Comparison of ENCODE assay signal across 20 cellular contexts in genomic region chr17:82013772-82014321, GRCh38. TPM values are rescaled to one million over a fixed set of nuclear protein-coding genes. Genes with fewer than 3 reads are reported as not detected.
A peak's percentile ranks its signal among the peaks of the same experiment; 100 is the strongest.
DNase-seq lines count a peak whose midpoint lies in the region; ATAC-seq and TF ChIP-seq lines count a peak whose summit lies in the region.
"Had no signal": no experiment of that assay in that cellular context is flagged by ENCODE, and none has a peak within 500 bp of the region (broad histone marks: within the 10 kb centered on the region; RNA-seq: fewer than 3 reads in every experiment).

No MANE protein-coding gene starts in this region.

- peaks cover under 1% of the 10 kb centered on the region for H3F3A ChIP-seq in neural progenitor cell (ENCODE audit: low read depth)

- CTCF ChIA-PET in activated CD4-positive, alpha-beta memory T cell treated with anti-CD3 and anti-CD28 coated beads, Interleukin-2, amount 10 ng/mL, durations not matched to agents 7 days and 5 days (lab: Charles Lee): interaction anchor here (1.5 kb wide), 1 partner anchor 54 kb away, joined by 4 read pairs; no protein-coding TSS in a partner anchor
- CTCF ChIA-PET in activated naive CD4-positive, alpha-beta T cell treated with anti-CD3 and anti-CD28 coated beads, Interleukin-2, amount 10 ng/mL, durations not matched to agents 7 days and 5 days (lab: Charles Lee): no interaction called here

- intact Hi-C loops in Right ventricle myocardium superior (cut with DNase I): no loop called here

- H3K4me3 ChIP-seq in BLaER1: no peak overlapping the region
- no peak overlapping the region for H3K4me3 ChIP-seq in neural progenitor cell
- H3K4me3 ChIP-seq: A549, esophagus squamous epithelium, tibial nerve had no signal

- H3K27me3 ChIP-seq in BLaER1 (peaks cover 38% of the 10 kb centered on the region), neural progenitor cell (no peaks in the 10 kb centered on the region)
- H3K27me3 ChIP-seq: esophagus squamous epithelium, tibial nerve had no signal

- peak overlapping the region; percentile 85 for H3K4me2 ChIP-seq in BLaER1
- H3K4me2 ChIP-seq in neural progenitor cell: no peak overlapping the region
- H3K4me2 ChIP-seq: A549, KMS-11 had no signal

- peaks cover 3% of the 10 kb centered on the region for H3K4me1 Mint-ChIP-seq in neural progenitor cell
- H3K4me1 Mint-ChIP-seq in activated CD4-positive, alpha-beta memory T cell treated with anti-CD3 and anti-CD28 coated beads, Interleukin-2, amount 10 ng/mL, durations not matched to agents 7 days and 5 days: peaks cover 4% of the 10 kb centered on the region
- peaks cover 3% of the 10 kb centered on the region for H3K4me1 Mint-ChIP-seq in activated naive CD4-positive, alpha-beta T cell treated with anti-CD3 and anti-CD28 coated beads, Interleukin-2, amount 10 ng/mL, durations not matched to agents 7 days and 5 days
- H3K4me1 Mint-ChIP-seq: CD14-positive monocyte; central memory CD8-positive, alpha-beta T cell; stimulated activated memory B cell treated with anti-CD40 and anti-IgM and Interleukin-4, amounts not matched to agents 10 μg/mL and 1 μg/mL and 100 μg/mL, for 72 hours had no signal

- POLR2A ChIA-PET in activated CD4-positive, alpha-beta memory T cell treated with anti-CD3 and anti-CD28 coated beads, Interleukin-2, amount 10 ng/mL, durations not matched to agents 7 days and 5 days (lab: Charles Lee): no interaction called here

- H3K9me3 Mint-ChIP-seq in neural progenitor cell: no peaks in the 10 kb centered on the region
- H3K9me3 Mint-ChIP-seq in activated CD4-positive, alpha-beta memory T cell treated with anti-CD3 and anti-CD28 coated beads, Interleukin-2, amount 10 ng/mL, durations not matched to agents 7 days and 5 days: no peaks in the 10 kb centered on the region
- no peaks in the 10 kb centered on the region for H3K9me3 Mint-ChIP-seq in activated naive CD4-positive, alpha-beta T cell treated with anti-CD3 and anti-CD28 coated beads, Interleukin-2, amount 10 ng/mL, durations not matched to agents 7 days and 5 days
- H3K9me3 Mint-ChIP-seq: activated naive CD8-positive, alpha-beta T cell treated with anti-CD3 and anti-CD28 coated beads, Interleukin-2, amount 10 ng/mL, durations not matched to agents 7 days and 5 days; activated T-cell treated with anti-CD3 and anti-CD28 coated beads, Interleukin-2, amount 50 U/mL, for 72 hours; CD14-positive monocyte; central memory CD8-positive, alpha-beta T cell; stimulated activated memory B cell treated with anti-CD40 and anti-IgM and Interleukin-4, amounts not matched to agents 10 μg/mL and 1 μg/mL and 100 μg/mL, for 72 hours had no signal

- H3K4me1 ChIP-seq in BLaER1 (peaks cover 53% of the 10 kb centered on the region), neural progenitor cell (no peaks in the 10 kb centered on the region)

- H4K20me1 ChIP-seq in BLaER1 (peaks cover 44% of the 10 kb centered on the region), neural progenitor cell (ENCODE audit: low read depth) (no peaks in the 10 kb centered on the region)

- H3K27ac Mint-ChIP-seq in neural progenitor cell: peak overlapping the region; percentile 60
- H3K27ac Mint-ChIP-seq in activated CD4-positive, alpha-beta memory T cell treated with anti-CD3 and anti-CD28 coated beads, Interleukin-2, amount 10 ng/mL, durations not matched to agents 7 days and 5 days: no peak overlapping the region
- no peak overlapping the region for H3K27ac Mint-ChIP-seq in activated naive CD4-positive, alpha-beta T cell treated with anti-CD3 and anti-CD28 coated beads, Interleukin-2, amount 10 ng/mL, durations not matched to agents 7 days and 5 days
- H3K27ac Mint-ChIP-seq: activated naive CD8-positive, alpha-beta T cell treated with anti-CD3 and anti-CD28 coated beads, Interleukin-2, amount 10 ng/mL, durations not matched to agents 7 days and 5 days; activated T-cell treated with anti-CD3 and anti-CD28 coated beads, Interleukin-2, amount 50 U/mL, for 72 hours; stimulated activated memory B cell treated with anti-CD40 and anti-IgM and Interleukin-4, amounts not matched to agents 10 μg/mL and 1 μg/mL and 100 μg/mL, for 72 hours had no signal

- DNase-seq in Right ventricle myocardium superior (peak; percentile 64), neural progenitor cell (ENCODE audit: low spot score) (no peak), left lobe of liver (ENCODE audit: low spot score) (no peak)
- DNase-seq in activated CD4-positive, alpha-beta memory T cell treated with anti-CD3 and anti-CD28 coated beads, Interleukin-2, amount 10 ng/mL, durations not matched to agents 7 days and 5 days: no peak
- DNase-seq in activated naive CD4-positive, alpha-beta T cell treated with anti-CD3 and anti-CD28 coated beads, Interleukin-2, amount 10 ng/mL, durations not matched to agents 7 days and 5 days: no peak
- DNase-seq: activated CD4-positive, alpha-beta T cell treated with anti-CD3 and anti-CD28 coated beads, Interleukin-2, amount 50 U/mL, for 48 hours; activated naive CD8-positive, alpha-beta T cell treated with anti-CD3 and anti-CD28 coated beads, Interleukin-2, amount 10 ng/mL, durations not matched to agents 7 days and 5 days; activated T-cell treated with anti-CD3 and anti-CD28 coated beads, Interleukin-2, amount 50 U/mL, for 72 hours; DMS153; effector CD4-positive, alpha-beta T cell; esophagus squamous epithelium; kidney; NCI-H1105 had no signal

- H3K27ac ChIP-seq in BLaER1 (no peak overlapping the region), neural progenitor cell (no peak overlapping the region)
- H3K27ac ChIP-seq: KMS-11 had no signal

- H3K9ac ChIP-seq in BLaER1 (peak overlapping the region; percentile 57; the same call in 1 of the 2 replicates), neural progenitor cell (no peak overlapping the region)
- H3K9ac ChIP-seq: KMS-11 had no signal

- no peaks in the 10 kb centered on the region for H3K79me2 ChIP-seq in neural progenitor cell (ENCODE audit: low read depth)

- H3K27me3 Mint-ChIP-seq in neural progenitor cell (ENCODE audit: insufficient read depth, low read depth): peaks cover 3% of the 10 kb centered on the region
- no peaks in the 10 kb centered on the region for H3K27me3 Mint-ChIP-seq in activated CD4-positive, alpha-beta memory T cell treated with anti-CD3 and anti-CD28 coated beads, Interleukin-2, amount 10 ng/mL, durations not matched to agents 7 days and 5 days
- H3K27me3 Mint-ChIP-seq in activated naive CD4-positive, alpha-beta T cell treated with anti-CD3 and anti-CD28 coated beads, Interleukin-2, amount 10 ng/mL, durations not matched to agents 7 days and 5 days: no peaks in the 10 kb centered on the region
- H3K27me3 Mint-ChIP-seq: activated naive CD8-positive, alpha-beta T cell treated with anti-CD3 and anti-CD28 coated beads, Interleukin-2, amount 10 ng/mL, durations not matched to agents 7 days and 5 days; central memory CD8-positive, alpha-beta T cell; stimulated activated memory B cell treated with anti-CD40 and anti-IgM and Interleukin-4, amounts not matched to agents 10 μg/mL and 1 μg/mL and 100 μg/mL, for 72 hours had no signal

- H2AFZ ChIP-seq in neural progenitor cell (replicated peaks): no peak overlapping the region

- H3K4me3 Mint-ChIP-seq in neural progenitor cell: no peak overlapping the region
- H3K4me3 Mint-ChIP-seq in activated CD4-positive, alpha-beta memory T cell treated with anti-CD3 and anti-CD28 coated beads, Interleukin-2, amount 10 ng/mL, durations not matched to agents 7 days and 5 days: no peak overlapping the region
- no peak overlapping the region for H3K4me3 Mint-ChIP-seq in activated naive CD4-positive, alpha-beta T cell treated with anti-CD3 and anti-CD28 coated beads, Interleukin-2, amount 10 ng/mL, durations not matched to agents 7 days and 5 days
- H3K4me3 Mint-ChIP-seq: activated naive CD8-positive, alpha-beta T cell treated with anti-CD3 and anti-CD28 coated beads, Interleukin-2, amount 10 ng/mL, durations not matched to agents 7 days and 5 days; activated T-cell treated with anti-CD3 and anti-CD28 coated beads, Interleukin-2, amount 50 U/mL, for 72 hours; CD14-positive monocyte; central memory CD8-positive, alpha-beta T cell; stimulated activated memory B cell treated with anti-CD40 and anti-IgM and Interleukin-4, amounts not matched to agents 10 μg/mL and 1 μg/mL and 100 μg/mL, for 72 hours had no signal

- no peaks in the 10 kb centered on the region for H3K36me3 Mint-ChIP-seq in neural progenitor cell
- peaks cover 5% of the 10 kb centered on the region for H3K36me3 Mint-ChIP-seq in activated CD4-positive, alpha-beta memory T cell treated with anti-CD3 and anti-CD28 coated beads, Interleukin-2, amount 10 ng/mL, durations not matched to agents 7 days and 5 days (ENCODE audit: low read depth)
- peaks cover 5% of the 10 kb centered on the region for H3K36me3 Mint-ChIP-seq in activated naive CD4-positive, alpha-beta T cell treated with anti-CD3 and anti-CD28 coated beads, Interleukin-2, amount 10 ng/mL, durations not matched to agents 7 days and 5 days
- H3K36me3 Mint-ChIP-seq: activated naive CD8-positive, alpha-beta T cell treated with anti-CD3 and anti-CD28 coated beads, Interleukin-2, amount 10 ng/mL, durations not matched to agents 7 days and 5 days had no signal

- ATAC-seq in Right ventricle myocardium superior (ENCODE audit: poor library complexity) (peak; percentile 72), left lobe of liver (no peak)
- ATAC-seq: activated T-cell treated with anti-CD3 and anti-CD28 coated beads, Interleukin-2, amount 50 U/mL, for 72 hours; stimulated activated memory B cell treated with anti-CD40 and anti-IgM and Interleukin-4, amounts not matched to agents 10 μg/mL and 1 μg/mL and 100 μg/mL, for 72 hours had no signal

- H3K36me3 ChIP-seq in BLaER1 (peaks cover 17% of the 10 kb centered on the region), neural progenitor cell (no peaks in the 10 kb centered on the region)

- no peak for TF ChIP-seq CTCF in neural progenitor cell (IDR thresholded peaks at IDR 0.05)

- H3K9me3 ChIP-seq in BLaER1 (no peaks in the 10 kb centered on the region), neural progenitor cell (ENCODE audit: low read depth) (no peaks in the 10 kb centered on the region)
- H3K9me3 ChIP-seq: A549, esophagus squamous epithelium, tibial nerve had no signal

RNA-seq across cellular contexts. Expression of gene CENPX, which starts 8.8 kb away (rescaled TPM):
- total RNA-seq in Right ventricle myocardium superior: 27.8 TPM
- 53.0 and 85.0 TPM in 2 replicates for total RNA-seq in neural progenitor cell (ENCODE audit: low replicate concordance)
- 60.0 TPM for total RNA-seq in left lobe of liver
- total RNA-seq in activated CD4-positive, alpha-beta memory T cell treated with anti-CD3 and anti-CD28 coated beads, Interleukin-2, amount 10 ng/mL, durations not matched to agents 7 days and 5 days: 10 to 100 TPM; 52.7 to 54.7 TPM

RNA-seq across cellular contexts. Expression of gene LRRC45, which starts 9.3 kb away (rescaled TPM):
- total RNA-seq in Right ventricle myocardium superior (4.7 TPM), neural progenitor cell (ENCODE audit: low replicate concordance) (15.4 and 46.7 TPM in 2 replicates), left lobe of liver (19.4 TPM)
- 10 to 100 TPM; 34.8 to 35.5 TPM for total RNA-seq in activated CD4-positive, alpha-beta memory T cell treated with anti-CD3 and anti-CD28 coated beads, Interleukin-2, amount 10 ng/mL, durations not matched to agents 7 days and 5 days

RNA-seq across cellular contexts. Expression of gene RAC3, which starts 17.6 kb away (rescaled TPM):
- total RNA-seq in Right ventricle myocardium superior (0.97 TPM), neural progenitor cell (ENCODE audit: low replicate concordance) (31.6 and 81.2 TPM in 2 replicates), left lobe of liver (8.7 TPM)
- 1 to 10 TPM; 7.9 to 8.1 TPM for total RNA-seq in activated CD4-positive, alpha-beta memory T cell treated with anti-CD3 and anti-CD28 coated beads, Interleukin-2, amount 10 ng/mL, durations not matched to agents 7 days and 5 days

RNA-seq across cellular contexts. Expression of gene DCXR, which starts 23.6 kb away (rescaled TPM):
- 178 TPM for total RNA-seq in Right ventricle myocardium superior
- 36.5 and 64.9 TPM in 2 replicates for total RNA-seq in neural progenitor cell (ENCODE audit: low replicate concordance)
- total RNA-seq in left lobe of liver: 1,477 TPM
- total RNA-seq in activated CD4-positive, alpha-beta memory T cell treated with anti-CD3 and anti-CD28 coated beads, Interleukin-2, amount 10 ng/mL, durations not matched to agents 7 days and 5 days: 10 to 100 TPM; 93.9 to 95.2 TPM

RNA-seq across cellular contexts. Expression of gene ASPSCR1, which starts 36.4 kb away (rescaled TPM):
- total RNA-seq in Right ventricle myocardium superior: 25.4 TPM
- total RNA-seq in neural progenitor cell (ENCODE audit: low replicate concordance): 13.1 and 40.9 TPM in 2 replicates
- 62.9 TPM for total RNA-seq in left lobe of liver
- total RNA-seq in activated CD4-positive, alpha-beta memory T cell treated with anti-CD3 and anti-CD28 coated beads, Interleukin-2, amount 10 ng/mL, durations not matched to agents 7 days and 5 days: 10 to 100 TPM; 25.3 to 29.9 TPM
